ENCODE assay signal across 1 cellular context in the genomic region with DNA sequence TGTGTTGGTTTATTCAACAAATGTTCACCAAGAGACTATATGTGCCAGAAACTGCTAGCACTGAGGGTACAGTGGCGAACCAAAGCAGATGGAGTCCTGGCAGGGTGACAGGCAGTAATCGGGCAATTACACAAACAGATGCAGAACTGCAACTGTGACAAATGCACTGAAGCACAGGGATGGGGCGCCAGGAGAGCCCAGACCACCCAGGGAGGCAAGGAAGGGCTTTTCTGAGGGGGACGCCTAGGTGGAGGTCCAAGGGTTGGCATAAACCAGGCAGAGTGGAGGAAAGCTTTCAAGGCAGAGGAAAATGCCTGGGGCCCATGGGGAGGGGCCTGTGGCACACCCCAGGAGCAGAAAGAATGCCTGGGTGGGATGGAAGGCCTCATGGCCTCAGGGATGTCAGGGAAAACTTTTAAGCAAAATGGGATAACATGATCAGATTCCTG.
TF ChIP-seq lines count a peak whose summit lies in the region.

No MANE protein-coding gene starts in this region.

TF ChIP-seq in WTC11, 78 proteins besides CTCF, POLR2A, EP300 and RAD21 (continued from another document):
- TF ChIP-seq, protein P1, sequence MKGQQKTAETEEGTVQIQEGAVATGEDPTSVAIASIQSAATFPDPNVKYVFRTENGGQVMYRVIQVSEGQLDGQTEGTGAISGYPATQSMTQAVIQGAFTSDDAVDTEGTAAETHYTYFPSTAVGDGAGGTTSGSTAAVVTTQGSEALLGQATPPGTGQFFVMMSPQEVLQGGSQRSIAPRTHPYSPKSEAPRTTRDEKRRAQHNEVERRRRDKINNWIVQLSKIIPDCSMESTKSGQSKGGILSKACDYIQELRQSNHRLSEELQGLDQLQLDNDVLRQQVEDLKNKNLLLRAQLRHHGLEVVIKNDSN (CRISPR knock-in tag; IDR thresholded peaks at IDR 0.05): no peak
- TF ChIP-seq SMAD3 (CRISPR knock-in tag; IDR thresholded peaks at IDR 0.05; ENCODE audit: borderline replicate concordance) (no peak), PRRX2 (CRISPR knock-in tag; IDR thresholded peaks at IDR 0.05) (no peak), FOXK1 (CRISPR knock-in tag; IDR thresholded peaks at IDR 0.05) (no peak), OVOL2 (CRISPR knock-in tag; IDR thresholded peaks at IDR 0.05; ENCODE audit: borderline replicate concordance) (no peak)
- TF ChIP-seq, protein P2, sequence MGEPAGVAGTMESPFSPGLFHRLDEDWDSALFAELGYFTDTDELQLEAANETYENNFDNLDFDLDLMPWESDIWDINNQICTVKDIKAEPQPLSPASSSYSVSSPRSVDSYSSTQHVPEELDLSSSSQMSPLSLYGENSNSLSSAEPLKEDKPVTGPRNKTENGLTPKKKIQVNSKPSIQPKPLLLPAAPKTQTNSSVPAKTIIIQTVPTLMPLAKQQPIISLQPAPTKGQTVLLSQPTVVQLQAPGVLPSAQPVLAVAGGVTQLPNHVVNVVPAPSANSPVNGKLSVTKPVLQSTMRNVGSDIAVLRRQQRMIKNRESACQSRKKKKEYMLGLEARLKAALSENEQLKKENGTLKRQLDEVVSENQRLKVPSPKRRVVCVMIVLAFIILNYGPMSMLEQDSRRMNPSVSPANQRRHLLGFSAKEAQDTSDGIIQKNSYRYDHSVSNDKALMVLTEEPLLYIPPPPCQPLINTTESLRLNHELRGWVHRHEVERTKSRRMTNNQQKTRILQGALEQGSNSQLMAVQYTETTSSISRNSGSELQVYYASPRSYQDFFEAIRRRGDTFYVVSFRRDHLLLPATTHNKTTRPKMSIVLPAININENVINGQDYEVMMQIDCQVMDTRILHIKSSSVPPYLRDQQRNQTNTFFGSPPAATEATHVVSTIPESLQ (CRISPR knock-in tag; IDR thresholded peaks at IDR 0.05): no peak
- TF ChIP-seq, protein P3, sequence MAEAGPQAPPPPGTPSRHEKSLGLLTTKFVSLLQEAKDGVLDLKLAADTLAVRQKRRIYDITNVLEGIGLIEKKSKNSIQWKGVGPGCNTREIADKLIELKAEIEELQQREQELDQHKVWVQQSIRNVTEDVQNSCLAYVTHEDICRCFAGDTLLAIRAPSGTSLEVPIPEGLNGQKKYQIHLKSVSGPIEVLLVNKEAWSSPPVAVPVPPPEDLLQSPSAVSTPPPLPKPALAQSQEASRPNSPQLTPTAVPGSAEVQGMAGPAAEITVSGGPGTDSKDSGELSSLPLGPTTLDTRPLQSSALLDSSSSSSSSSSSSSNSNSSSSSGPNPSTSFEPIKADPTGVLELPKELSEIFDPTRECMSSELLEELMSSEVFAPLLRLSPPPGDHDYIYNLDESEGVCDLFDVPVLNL (CRISPR knock-in tag; IDR thresholded peaks at IDR 0.05; ENCODE audit: borderline replicate concordance, low read depth): no peak
